ENCODE assay signal across 16 cellular contexts in the genomic region with DNA sequence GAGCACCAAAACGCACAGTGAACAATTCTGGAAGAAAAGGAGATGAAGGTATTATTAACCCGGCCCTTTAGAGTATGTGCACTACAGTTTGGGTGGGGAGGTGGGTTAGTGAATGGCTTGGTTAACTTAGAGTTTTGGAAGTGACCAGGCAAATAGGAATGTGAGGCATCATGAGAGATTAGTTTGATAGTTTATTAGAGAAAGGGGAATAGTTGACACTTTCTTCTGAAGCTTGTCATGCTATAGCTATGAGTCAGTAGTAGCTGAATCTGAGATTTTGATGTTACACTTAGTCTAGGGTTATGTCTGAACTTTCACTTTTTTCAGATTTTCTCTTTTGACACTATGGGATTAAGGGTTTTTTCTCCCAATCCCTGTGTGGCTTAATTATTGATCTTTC.
DNase-seq lines count a peak whose midpoint lies in the region; ATAC-seq and TF ChIP-seq lines count a peak whose summit lies in the region.
"Had no signal": no experiment of that assay in that cellular context is flagged by ENCODE, and none has a peak within 500 bp of the region (broad histone marks: within the 10 kb centered on the region; RNA-seq: fewer than 3 reads in every experiment).

No MANE protein-coding gene starts in this region.

- TF ChIP-seq CTCF in AG10803 (conservative IDR thresholded peaks at IDR 0.05; ENCODE audit: low read length) (no peak), IMR-90 (conservative IDR thresholded peaks at IDR 0.05; ENCODE audit: low read depth, low read length) (no peak)

- dilution Hi-C loops in IMR-90 (cut with HindIII; ENCODE audit: low sequenced_read_pairs, unreplicated experiment) = no loop called here

- H3K14ac ChIP-seq in IMR-90 (replicated peaks; ENCODE audit: low read depth, low read length) = no peak overlapping the region

- H3K9ac ChIP-seq in IMR-90 (ENCODE audit: low read depth, low read length) = no peak overlapping the region

- ATAC-seq in IMR-90 (ENCODE audit: low read depth) (peak; percentile 98), HG02840 (IDR thresholded peaks at IDR 0.05; ENCODE audit: low FRiP score, unreplicated experiment) (no peak)
- ATAC-seq: A549 had no signal

- no peak overlapping the region for H4K91ac ChIP-seq in IMR-90 (ENCODE audit: insufficient read depth, low read depth, low read length)

- H3K79me1 ChIP-seq in IMR-90 (ENCODE audit: low read depth in 1 of 2, low read length in 2 of 2) = no peaks in the 10 kb centered on the region

- H3K9me3 ChIP-seq in IMR-90 (ENCODE audit: control insufficient read depth, insufficient read depth, low read length) (no peaks in the 10 kb centered on the region; the same call in 1 of the 2 replicates), HAP-1 (no peaks in the 10 kb centered on the region)
- H3K9me3 ChIP-seq: A549 had no signal

- H4K20me1 ChIP-seq in IMR-90 (ENCODE audit: insufficient read depth, low read length) = no peaks in the 10 kb centered on the region

- no peak overlapping the region for H2AFZ ChIP-seq in IMR-90 (replicated peaks; ENCODE audit: low read length, poor library complexity)

- no peaks in the 10 kb centered on the region for H3K9me1 ChIP-seq in IMR-90 (ENCODE audit: insufficient read depth, low read length)

- no peak overlapping the region for H4K8ac ChIP-seq in IMR-90 (ENCODE audit: low read depth in 2 of 2, low read length in 2 of 2)

- TF ChIP-seq POLR2A in IMR-90 (IDR thresholded peaks at IDR 0.05; ENCODE audit: low read depth, low read length) = no peak

- H2BK120ac ChIP-seq in IMR-90 (ENCODE audit: low read depth, low read length) = no peak overlapping the region

- no peak overlapping the region for H3K4ac ChIP-seq in IMR-90 (ENCODE audit: low read depth, low read length)

- H3K36me3 ChIP-seq in IMR-90 (ENCODE audit: control insufficient read depth, insufficient read depth, low read length) (no peaks in the 10 kb centered on the region), HAP-1 (replicated peaks) (no peaks in the 10 kb centered on the region)

- no peak overlapping the region for H4K5ac ChIP-seq in IMR-90 (ENCODE audit: low read depth, low read length)

- H2BK15ac ChIP-seq in IMR-90 (ENCODE audit: low read depth, low read length) = no peak overlapping the region

- no peak overlapping the region for H3K18ac ChIP-seq in IMR-90 (ENCODE audit: low read depth, low read length)

- H3K4me2 ChIP-seq in IMR-90 (ENCODE audit: low read depth, low read length) = no peak overlapping the region; the same call in 1 of the 2 replicates
- H3K4me2 ChIP-seq: A549 had no signal

- POLR2A ChIA-PET in IMR-90 (lab: Charles Lee; ENCODE audit: unreplicated experiment) = no interaction called here

- H2BK5ac ChIP-seq in IMR-90 (ENCODE audit: low read depth, low read length, poor library complexity, severe bottlenecking) = peak overlapping the region; percentile 54

- no CpG with 5 or more reads among the region's 2 CpGs for WGBS in IMR-90 (ENCODE audit: extremely low coverage in 2 of 2, insufficient read length in 1 of 2), 2 experiments

- H2BK20ac ChIP-seq in IMR-90 (ENCODE audit: low read depth, low read length) = no peak overlapping the region

- no peak overlapping the region for H3K27ac ChIP-seq in IMR-90 (ENCODE audit: insufficient read depth, low read length)
- H3K27ac ChIP-seq: A549 had no signal

- BruUV-seq in IMR-90 (replicated peaks; lab: Mats Ljungman, UMichigan) = no TSS peak

- H3K27me3 ChIP-seq in IMR-90 (ENCODE audit: control insufficient read depth, insufficient read depth, low read length) (no peaks in the 10 kb centered on the region), HAP-1 (ENCODE audit: low read depth) (no peaks in the 10 kb centered on the region)

- no peak overlapping the region for H3K23ac ChIP-seq in IMR-90 (ENCODE audit: low read depth, low read length)

- no peak overlapping the region for H2AK5ac ChIP-seq in IMR-90 (ENCODE audit: low read depth, low read length)

- in situ Hi-C loops in IMR-90 (cut with MboI; ENCODE audit: low sequenced_read_pairs) = no loop called here
- in situ Hi-C loops in HAP-1 (cut with MboI; ENCODE audit: low sequenced_read_pairs) = no loop called here

- H3K4me3 ChIP-seq in AG10803 (ENCODE audit: low read length) (no peak overlapping the region), IMR-90 (ENCODE audit: insufficient read depth, low read depth, low read length) (no peak overlapping the region), HAP-1 (no peak overlapping the region)
- H3K4me3 ChIP-seq: A549 had no signal

- no peak overlapping the region for H2AK9ac ChIP-seq in IMR-90 (replicated peaks; ENCODE audit: low read depth, low read length, poor library complexity)

- no peak overlapping the region for H3K56ac ChIP-seq in IMR-90 (ENCODE audit: extremely low read depth, insufficient read depth, low read length)

- CTCF ChIA-PET in IMR-90 (lab: Yijun Ruan, JAX) = no interaction called here

- intact Hi-C loops in IMR-90 (cut with micrococcal nuclease) = no loop called here

- H3K4me1 ChIP-seq in IMR-90 (ENCODE audit: control insufficient read depth, insufficient read depth, low read length) = no peaks in the 10 kb centered on the region
- no peaks in the 10 kb centered on the region for H3K4me1 ChIP-seq in HAP-1
- H3K4me1 ChIP-seq: A549 had no signal

- no peak for TF ChIP-seq RAD21 in IMR-90 (IDR thresholded peaks at IDR 0.05; ENCODE audit: low read length)

- DNase-seq in AG10803 (ENCODE audit: low read depth) = peak; percentile 22
- DNase-seq in IMR-90 = peak; percentile 63
- peak; percentile 56 for DNase-seq in astrocyte of the hippocampus (ENCODE audit: low read depth, low spot score)
- peak; percentile 11 for DNase-seq in non-pigmented ciliary epithelial cell (ENCODE audit: low read depth)
- DNase-seq in stimulated activated CD4-positive, alpha-beta T cell treated with anti-CD3 and anti-CD28 coated beads, Interleukin-2, amount 100 ng/mL, for 48 hours = no peak
- DNase-seq in stimulated activated CD4-positive, alpha-beta T cell treated with anti-CD3 and anti-CD28 coated beads, Interleukin-12 subunit alpha, Interleukin-12 subunit beta, amount 100 ng/mL, for 4 hours = no peak
- DNase-seq in HAP-1 (ENCODE audit: low spot score in 2 of 2) = no peak
- DNase-seq: CD4-positive, CD25-positive, alpha-beta regulatory T cell; GF-D8; GOT3; Kasumi-1; NCI-H1417 treated with DMSO at 0.1 percent for 48 hours; NCI-H2029; NCI-H510A treated with DMSO at 0.1 percent for 48 hours had no signal

TF ChIP-seq in IMR-90, 13 proteins besides CTCF, POLR2A, EP300 and RAD21:
- TF ChIP-seq MXI1 (IDR thresholded peaks at IDR 0.05; ENCODE audit: borderline replicate concordance, low read depth, low read length) = no peak
- 0 out of 2 replicates have a peak, but pooled peaks have one; percentile 3 for TF ChIP-seq FOS (IDR thresholded peaks at IDR 0.05; ENCODE audit: low read depth, low read length)
- no peak for TF ChIP-seq BHLHE40 (IDR thresholded peaks at IDR 0.05; ENCODE audit: low read depth, low read length)
- TF ChIP-seq, protein P1, sequence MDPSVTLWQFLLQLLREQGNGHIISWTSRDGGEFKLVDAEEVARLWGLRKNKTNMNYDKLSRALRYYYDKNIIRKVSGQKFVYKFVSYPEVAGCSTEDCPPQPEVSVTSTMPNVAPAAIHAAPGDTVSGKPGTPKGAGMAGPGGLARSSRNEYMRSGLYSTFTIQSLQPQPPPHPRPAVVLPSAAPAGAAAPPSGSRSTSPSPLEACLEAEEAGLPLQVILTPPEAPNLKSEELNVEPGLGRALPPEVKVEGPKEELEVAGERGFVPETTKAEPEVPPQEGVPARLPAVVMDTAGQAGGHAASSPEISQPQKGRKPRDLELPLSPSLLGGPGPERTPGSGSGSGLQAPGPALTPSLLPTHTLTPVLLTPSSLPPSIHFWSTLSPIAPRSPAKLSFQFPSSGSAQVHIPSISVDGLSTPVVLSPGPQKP (IDR thresholded peaks at IDR 0.05; ENCODE audit: borderline replicate concordance, low read depth, low read length) = no peak

Comparison
In these comparisons a context has a peak if more than half of its experiments do, and no peak if none do; other contexts are left out.
1. DNase-seq: peak in AG10803 (single experiment), IMR-90 (single experiment), astrocyte of the hippocampus (single experiment) and non-pigmented ciliary epithelial cell (single experiment); none in stimulated activated CD4-positive, alpha-beta T cell treated with anti-CD3 and anti-CD28 coated beads, Interleukin-2, amount 100 ng/mL, for 48 hours (0 of 2), stimulated activated CD4-positive, alpha-beta T cell treated with anti-CD3 and anti-CD28 coated beads, Interleukin-12 subunit alpha, Interleukin-12 subunit beta, amount 100 ng/mL, for 4 hours (single experiment) and HAP-1 (0 of 2).